15 cellular contexts compared by ENCODE assay signal in genomic region chr3:187281191-187281714, GRCh38. TPM values are rescaled to one million over a fixed set of nuclear protein-coding genes. Genes with fewer than 3 reads are reported as not detected.
DNase-seq lines count a peak whose midpoint lies in the region; ATAC-seq and TF ChIP-seq lines count a peak whose summit lies in the region.
"Had no signal": no experiment of that assay in that cellular context is flagged by ENCODE, and none has a peak within 500 bp of the region (broad histone marks: within the 10 kb centered on the region; RNA-seq: fewer than 3 reads in every experiment).

No MANE protein-coding gene starts in this region.

- H4K20me1 ChIP-seq in hepatocyte (ENCODE audit: insufficient read depth, poor library complexity, severe bottlenecking), result no peaks in the 10 kb centered on the region

- DNase-seq in AG08396 (ENCODE audit: low spot score) (peak; percentile 85), H7 (peak; percentile 26), astrocyte of the spinal cord (ENCODE audit: low read depth, low spot score) (peak; percentile 27), hepatocyte (ENCODE audit: low spot score) (peak; percentile 38), NCI-H446 (lab: John Stamatoyannopoulos, UW) (no peak), GM10248 (ENCODE audit: extremely low spot score) (no peak), GM13976 (ENCODE audit: low spot score) (no peak)
- DNase-seq: activated CD4-positive, alpha-beta memory T cell treated with anti-CD3 and anti-CD28 coated beads for 36 hours; BE2C; DMS153; islet precursor cell; NCI-H1092; stimulated activated CD4-positive, alpha-beta T cell treated with anti-CD3 and anti-CD28 coated beads, Interleukin-15, amount 100 ng/mL, for 24 hours; substantia nigra had no signal

- peaks cover 3% of the 10 kb centered on the region for H3K4me1 ChIP-seq in hepatocyte (ENCODE audit: insufficient read depth)
- H3K4me1 ChIP-seq: BE2C had no signal

- H3K79me2 ChIP-seq in hepatocyte, result no peaks in the 10 kb centered on the region

- ATAC-seq in HG03045 (IDR thresholded peaks at IDR 0.05; ENCODE audit: unreplicated experiment), result no peak

- H3K9me2 ChIP-seq in hepatocyte (replicated peaks; ENCODE audit: insufficient read depth), result no peaks in the 10 kb centered on the region

- H3K27me3 ChIP-seq in H7 (ENCODE audit: control insufficient read depth, insufficient read depth, low read length) (no peaks in the 10 kb centered on the region; the same call in 1 of the 2 replicates), hepatocyte (no peaks in the 10 kb centered on the region)

- H3K9me3 ChIP-seq in hepatocyte (ENCODE audit: low read depth), result no peaks in the 10 kb centered on the region
- H3K9me3 ChIP-seq: BE2C had no signal

- peak overlapping the region; percentile 55 for H3K27ac ChIP-seq in hepatocyte

- H3K36me3 ChIP-seq in H7 (replicated peaks; ENCODE audit: control insufficient read depth, insufficient read depth, low read length) (no peaks in the 10 kb centered on the region), hepatocyte (replicated peaks; ENCODE audit: insufficient read depth, low read depth) (no peaks in the 10 kb centered on the region)
- H3K36me3 ChIP-seq: BE2C had no signal

- no peak for TF ChIP-seq CTCF in astrocyte of the spinal cord (IDR thresholded peaks at IDR 0.05; ENCODE audit: low read depth, low read length)
- peak; percentile 6 for TF ChIP-seq CTCF in hepatocyte (IDR thresholded peaks at IDR 0.05; ENCODE audit: poor library complexity)
- TF ChIP-seq CTCF in GM10248 (IDR thresholded peaks at IDR 0.05; ENCODE audit: control extremely low read depth, extremely low read depth, low read depth, missing control alignments), result no peak
- no peak for TF ChIP-seq CTCF in GM13976 (IDR thresholded peaks at IDR 0.05; ENCODE audit: borderline replicate concordance, control extremely low read depth, extremely low read depth, insufficient read depth, missing control alignments)

- H3K4me2 ChIP-seq in hepatocyte, result no peak overlapping the region

- no peak overlapping the region for H3K4me3 ChIP-seq in H7 (ENCODE audit: insufficient read depth, low read depth, low read length)
- H3K4me3 ChIP-seq in astrocyte of the spinal cord (ENCODE audit: low read depth, low read length), result no peak overlapping the region
- H3K4me3 ChIP-seq in hepatocyte, result no peak overlapping the region

- no peak overlapping the region for H2AFZ ChIP-seq in hepatocyte

- POLR2A ChIA-PET in GM10248 (lab: Yijun Ruan, JAX), result no interaction called here

- CTCF ChIA-PET in GM10248 (lab: Yijun Ruan, JAX), result no interaction called here

- 54% methylated on average over 4 of the region's 4 CpGs for WGBS in hepatocyte (ENCODE audit: low lambda C conversion rate, missing lambda C conversion rate)

- in situ Hi-C loops in astrocyte of the spinal cord (cut with HindIII; ENCODE audit: low sequenced_read_pairs), result no loop called here
- in situ Hi-C loops in GM13976 (cut with MboI; ENCODE audit: low sequenced_read_pairs, unreplicated experiment), result no loop called here

RNA-seq across cellular contexts. Expression of gene MASP1, which starts 10.3 kb away (rescaled TPM):
- total RNA-seq in H7 (2014; rRNA removed; shearing (Covaris generic)), result 1.2 and 4.1 TPM in 2 replicates
- total RNA-seq in hepatocyte, result 25.1 and 29.0 TPM in 2 replicates
- 18.1 and 23.3 TPM in 2 replicates for polyA plus RNA-seq in hepatocyte
- total RNA-seq: activated CD4-positive, alpha-beta memory T cell treated with anti-CD3 and anti-CD28 coated beads for 36 hours had no signal

Comparison
In these comparisons a context has a peak if more than half of its experiments do, and no peak if none do; other contexts are left out.
1. DNase-seq: peak in AG08396 (single experiment), H7 (single experiment), astrocyte of the spinal cord (single experiment) and hepatocyte (single experiment); none in NCI-H446 (0 of 2), GM10248 (single experiment) and GM13976 (single experiment).